1 cellular context compared by ENCODE assay signal in genomic region chr1:14516974-14517812, GRCh38.
A peak's percentile ranks its signal among the peaks of the same experiment; 100 is the strongest.
TF ChIP-seq lines count a peak whose summit lies in the region.

No MANE protein-coding gene starts in this region.

TF ChIP-seq in GM12878, 131 proteins besides CTCF, POLR2A, EP300 and RAD21 (continued from another document):
- TF ChIP-seq ZNF687 (IDR thresholded peaks at IDR 0.05) = 0 out of 2 replicates have a peak, but pooled peaks have one; percentile 16
- TF ChIP-seq NFIC (IDR thresholded peaks at IDR 0.05; ENCODE audit: low read depth, low read length) = peak; percentile 87
- peak; percentile 72 for TF ChIP-seq RUNX3 (IDR thresholded peaks at IDR 0.05; ENCODE audit: low read length)
- no peak for TF ChIP-seq NR2C2 (IDR thresholded peaks at IDR 0.05; ENCODE audit: borderline replicate concordance, control insufficient read depth, insufficient read length, low read depth)
- TF ChIP-seq FOXM1 (IDR thresholded peaks at IDR 0.05; ENCODE audit: low read depth, low read length) = peak; percentile 91
- peak; percentile 29 for TF ChIP-seq BCL3 (IDR thresholded peaks at IDR 0.05; ENCODE audit: borderline replicate concordance, insufficient read depth, low read depth, low read length, poor library complexity, severe bottlenecking)
- TF ChIP-seq DPF2 (IDR thresholded peaks at IDR 0.05) = peak; percentile 40; the same call in 1 of the 2 replicates
- no peak for TF ChIP-seq SKIL (IDR thresholded peaks at IDR 0.05; ENCODE audit: low read depth, poor library complexity, severe bottlenecking)
- 0 out of 2 replicates have a peak, but pooled peaks have one; percentile 12 for TF ChIP-seq PAX5 (IDR thresholded peaks at IDR 0.05; ENCODE audit: borderline replicate concordance, low read depth, low read length)
- no peak for TF ChIP-seq SP1 (IDR thresholded peaks at IDR 0.05; ENCODE audit: low read depth, low read length)
- no peak for TF ChIP-seq JUND (IDR thresholded peaks at IDR 0.05; ENCODE audit: low read depth, low read length)
- peak; percentile 29; the same call in 1 of the 2 replicates for TF ChIP-seq GABPA (IDR thresholded peaks at IDR 0.05; ENCODE audit: low read depth)
- peak; percentile 77; the same call in 1 of the 2 replicates for TF ChIP-seq PML (IDR thresholded peaks at IDR 0.05; ENCODE audit: low read length)
- TF ChIP-seq POU2F2 (IDR thresholded peaks at IDR 0.05; ENCODE audit: borderline replicate concordance, low read depth, low read length) = no peak
- TF ChIP-seq MYB (IDR thresholded peaks at IDR 0.05; ENCODE audit: borderline replicate concordance, low read depth, low read length) = no peak
- no peak for TF ChIP-seq CHD4 (IDR thresholded peaks at IDR 0.05)
- TF ChIP-seq JUNB (IDR thresholded peaks at IDR 0.05) = peak; percentile 86
- TF ChIP-seq ATF7 (IDR thresholded peaks at IDR 0.05; ENCODE audit: low read depth) = 0 out of 2 replicates have a peak, but pooled peaks have one; percentile 27
- TF ChIP-seq NR2F1 (conservative IDR thresholded peaks at IDR 0.05) = peak; percentile 85; the same call in 1 of the 2 replicates
- 0 out of 2 replicates have a peak, but pooled peaks have one; percentile 41 for TF ChIP-seq HDGF (IDR thresholded peaks at IDR 0.05)
- no peak for TF ChIP-seq CUX1 (IDR thresholded peaks at IDR 0.05; ENCODE audit: insufficient replicate concordance, low read depth, low read length)
- no peak for TF ChIP-seq MEF2B (IDR thresholded peaks at IDR 0.05; ENCODE audit: partially characterized antibody, poor library complexity, severe bottlenecking)
- TF ChIP-seq CEBPB (IDR thresholded peaks at IDR 0.05; ENCODE audit: borderline replicate concordance in 1 of 2, low read depth in 2 of 2, low read length in 2 of 2) = peak in 1 of 2 experiments; percentile 55; a peak in 1 of 4 replicates
- TF ChIP-seq SMAD5 (IDR thresholded peaks at IDR 0.05; ENCODE audit: low read depth) = peak; percentile 49; the same call in 1 of the 2 replicates
- 0 out of 2 replicates have a peak, but pooled peaks have one; percentile 31 for TF ChIP-seq TCF12 (IDR thresholded peaks at IDR 0.05; ENCODE audit: low read depth, low read length)
- TF ChIP-seq MEF2A (IDR thresholded peaks at IDR 0.05; ENCODE audit: insufficient read depth, low read depth, low read length) = peak; percentile 42; the same call in 1 of the 2 replicates
- peak; percentile 56; the same call in 1 of the 2 replicates for TF ChIP-seq TAF1 (IDR thresholded peaks at IDR 0.05; ENCODE audit: borderline replicate concordance, low read depth, low read length)
- no peak for TF ChIP-seq ZZZ3 (IDR thresholded peaks at IDR 0.05; ENCODE audit: control insufficient read depth, insufficient read length, low read depth)
- TF ChIP-seq NBN (IDR thresholded peaks at IDR 0.05) = peak; percentile 30; the same call in 1 of the 2 replicates
- no peak for TF ChIP-seq ZNF207 (IDR thresholded peaks at IDR 0.05; ENCODE audit: borderline replicate concordance)
- TF ChIP-seq NR2C1 (IDR thresholded peaks at IDR 0.05) = no peak
- peak; percentile 84 for TF ChIP-seq ATF2 (IDR thresholded peaks at IDR 0.05; ENCODE audit: low read length)
- peak; percentile 66; the same call in 1 of the 2 replicates for TF ChIP-seq TCF7 (IDR thresholded peaks at IDR 0.05; ENCODE audit: borderline replicate concordance)
- TF ChIP-seq EED (IDR thresholded peaks at IDR 0.05; ENCODE audit: low read depth) = peak; percentile 51; the same call in 1 of the 2 replicates
- peak; percentile 48; the same call in 1 of the 2 replicates for TF ChIP-seq BCL11A (IDR thresholded peaks at IDR 0.05; ENCODE audit: low read depth, low read length)
- 0 out of 2 replicates have a peak, but pooled peaks have one; percentile 6 for TF ChIP-seq IKZF1 (conservative IDR thresholded peaks at IDR 0.05)
TF ChIP-seq in GM12878: peak in this region for 27.
